Comparison of ENCODE assay signal across 9 cellular contexts in genomic region chr2:53362934-53363333, GRCh38.
"Had no signal": no experiment of that assay in that cellular context is flagged by ENCODE, and none has a peak within 500 bp of the region (broad histone marks: within the 10 kb centered on the region; RNA-seq: fewer than 3 reads in every experiment).

No MANE protein-coding gene starts in this region.

- ATAC-seq: GM23338, HCT116 had no signal

- H3K4me1 ChIP-seq: HAP-1 had no signal

- H3K9me3 ChIP-seq: HAP-1 had no signal

- H3K4me3 ChIP-seq: GM23248, GM23338, HAP-1 had no signal

- H3K36me3 ChIP-seq: HAP-1 had no signal

- H3K27ac ChIP-seq: GM23248 had no signal

- DNase-seq: GM23248, GOT3, H7, H9, HCEC 1CT, HFFc6 had no signal
